In the genomic region with DNA sequence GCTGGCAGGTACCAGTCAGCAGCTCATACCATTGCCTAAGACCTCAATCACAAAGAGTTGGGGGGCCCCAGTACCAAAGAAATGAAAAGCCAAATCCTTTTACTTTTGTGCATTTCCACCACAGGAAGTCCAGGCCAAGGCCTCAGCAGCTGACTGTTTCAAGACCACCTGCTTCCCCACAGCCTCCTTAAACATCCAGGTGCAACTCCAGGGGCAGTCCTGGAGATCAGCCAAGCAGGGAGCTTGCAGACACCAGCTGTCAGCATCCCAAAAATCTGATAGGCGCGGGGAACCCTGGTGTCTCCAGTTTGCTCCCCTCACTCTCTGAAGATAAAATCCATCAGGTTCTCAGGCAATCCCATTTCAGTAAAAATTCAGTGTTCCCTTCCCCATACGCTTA, we compare ENCODE assay signal across 12 cellular contexts.
DNase-seq lines count a peak whose midpoint lies in the region; ATAC-seq, FAIRE-seq and TF ChIP-seq lines count a peak whose summit lies in the region.
"Had no signal": no experiment of that assay in that cellular context is flagged by ENCODE, and none has a peak within 500 bp of the region (broad histone marks: within the 10 kb centered on the region; RNA-seq: fewer than 3 reads in every experiment).

No MANE protein-coding gene starts in this region.

- TF ChIP-seq EP300 in HepG2 (IDR thresholded peaks at IDR 0.05; ENCODE audit: low read depth in 2 of 2, low read length in 2 of 2): no peak
- no peak for TF ChIP-seq EP300 in HepG2 (CRISPR knock-in tag; IDR thresholded peaks at IDR 0.05; ENCODE audit: borderline replicate concordance)

- no peaks in the 10 kb centered on the region for H3K27me3 Mint-ChIP-seq in WTC11 (ENCODE audit: low read depth)

- H3K9me3 Mint-ChIP-seq in WTC11: no peaks in the 10 kb centered on the region
- H3K9me3 Mint-ChIP-seq: mesothelial cell of epicardium had no signal

- H3K36me3 Mint-ChIP-seq in WTC11: no peaks in the 10 kb centered on the region
- H3K36me3 Mint-ChIP-seq: mesothelial cell of epicardium had no signal

- no peaks in the 10 kb centered on the region for H3K9me2 ChIP-seq in hepatocyte (replicated peaks; ENCODE audit: insufficient read depth)

- TF ChIP-seq CTCF in liver (IDR thresholded peaks at IDR 0.05; ENCODE audit: low read depth, low read length, missing input control): no peak
- TF ChIP-seq CTCF in HepG2 (CRISPR knock-in tag; IDR thresholded peaks at IDR 0.05): no peak
- TF ChIP-seq CTCF in WTC11 (IDR thresholded peaks at IDR 0.05): no peak
- TF ChIP-seq CTCF in hepatocyte (IDR thresholded peaks at IDR 0.05; ENCODE audit: poor library complexity): no peak

- H3K4me3 Mint-ChIP-seq in WTC11: no peak overlapping the region
- H3K4me3 Mint-ChIP-seq: mesothelial cell of epicardium had no signal

- CTCF ChIA-PET in HepG2 (lab: Yijun Ruan, JAX; ENCODE audit: low intra/inter-chr PET ratio, low total read pairs) (no interaction called here), WTC11 (lab: Charles Lee) (interaction anchor here (0.6 to 10.5 kb wide), 6 partner anchors 11 to 92 kb away, joined by 3 to 54 read pairs (median 3); no protein-coding TSS in a partner anchor)

- H3K4me1 Mint-ChIP-seq in WTC11: peaks cover 45% of the 10 kb centered on the region
- H3K4me1 Mint-ChIP-seq: mesothelial cell of epicardium had no signal

- H3K79me2 ChIP-seq in HepG2 (ENCODE audit: insufficient read depth, low read length) (no peaks in the 10 kb centered on the region), hepatocyte (no peaks in the 10 kb centered on the region)

- no peak for FAIRE-seq in HepG2 (lab: Jason Lieb, UNC)

- no peak overlapping the region for H2AFZ ChIP-seq in HepG2 (ENCODE audit: low read length)
- no peak overlapping the region for H2AFZ ChIP-seq in hepatocyte

- no peak overlapping the region for H3K4me2 ChIP-seq in HepG2 (ENCODE audit: low read depth, low read length)
- H3K4me2 ChIP-seq in hepatocyte: no peak overlapping the region

- intact Hi-C loops in HepG2 (cut with micrococcal nuclease; ENCODE audit: unreplicated experiment): no loop called here

- H3K4me3 ChIP-seq in liver (ENCODE audit: low read depth in 1 of 3, low read length in 3 of 3) (no peak overlapping the region), HepG2 (replicated peaks in 1 of 3; ENCODE audit: insufficient read depth in 1 of 3, low read depth in 2 of 3, low read length in 3 of 3) (no peak overlapping the region), hepatocyte (no peak overlapping the region)

- no TSS peak for BruUV-seq in HepG2 (replicated peaks; lab: Mats Ljungman, UMichigan)

- H3K36me3 ChIP-seq in liver (ENCODE audit: control insufficient read depth in 4 of 4, insufficient read depth in 3 of 4, low read depth in 1 of 4, low read length in 3 of 4) (no peaks in the 10 kb centered on the region), HepG2 (replicated peaks in 1 of 2; ENCODE audit: control insufficient read depth in 1 of 2, insufficient read depth in 2 of 2, low read length in 2 of 2) (no peaks in the 10 kb centered on the region), hepatocyte (replicated peaks; ENCODE audit: insufficient read depth, low read depth) (no peaks in the 10 kb centered on the region)

- in situ Hi-C loops in HepG2 (cut with HindIII; ENCODE audit: extremely low pct_ligation_motif_present, low pct_unique_long_range_greater_than_20kb): no loop called here

- DNase-seq in HepG2 (ENCODE audit: low spot score): no peak
- DNase-seq in NCI-H146 treated with DMSO at 0.1 percent for 48 hours (lab: John Stamatoyannopoulos, UW; ENCODE audit: unreplicated experiment): peak; percentile 64
- DNase-seq in WTC11 (ENCODE audit: low spot score): no peak
- no peak for DNase-seq in hepatocyte (ENCODE audit: low spot score)
- no peak for DNase-seq in stimulated activated CD4-positive, alpha-beta T cell treated with anti-CD3 and anti-CD28 coated beads, Interleukin-1b, Interleukin-23, amount 100 ng/mL, for 48 hours
- no peak for DNase-seq in foreskin melanocyte
- DNase-seq: activated CD4-positive, alpha-beta T cell treated with anti-CD3 and anti-CD28 coated beads for 1 hour; activated T-cell treated with anti-CD3 and anti-CD28 coated beads, Interleukin-2, amount 50 U/mL, for 48 hours had no signal

- no peak for TF ChIP-seq POLR2A in HepG2 (IDR thresholded peaks at IDR 0.05; ENCODE audit: insufficient read depth in 1 of 2, low read depth in 2 of 2, low read length in 2 of 2)

- H3K27ac Mint-ChIP-seq in WTC11: peak overlapping the region; percentile 60; the same call in 1 of the 2 replicates
- H3K27ac Mint-ChIP-seq: mesothelial cell of epicardium had no signal

- H3K27me3 ChIP-seq in liver (ENCODE audit: control insufficient read depth in 4 of 4, insufficient read depth in 4 of 4, low read length in 3 of 4) (no peaks in the 10 kb centered on the region), HepG2 (ENCODE audit: control insufficient read depth in 1 of 2, insufficient read depth in 2 of 2, low read length in 2 of 2) (no peaks in the 10 kb centered on the region), hepatocyte (no peaks in the 10 kb centered on the region)

- peaks cover 18 to 58% (median 51%) of the 10 kb centered on the region in 4 donors for H3K4me1 ChIP-seq in liver (ENCODE audit: control insufficient read depth in 4 of 4, insufficient read depth in 4 of 4, low read length in 3 of 4)
- no peaks in the 10 kb centered on the region for H3K4me1 ChIP-seq in HepG2 (ENCODE audit: insufficient read depth, low read length)
- peaks cover 4% of the 10 kb centered on the region for H3K4me1 ChIP-seq in hepatocyte (ENCODE audit: insufficient read depth)

- H3K9ac ChIP-seq in liver (ENCODE audit: low read depth in 1 of 2, low read length in 2 of 2) (no peak overlapping the region), HepG2 (ENCODE audit: insufficient read depth, low read depth, low read length) (no peak overlapping the region)

- POLR2A ChIA-PET in HepG2 (lab: Yijun Ruan, JAX) (no interaction called here), WTC11 (lab: Charles Lee) (no interaction called here)

- ATAC-seq in HepG2: no peak
- 0 out of 2 replicates have a peak, but pooled peaks have one; percentile 18 for ATAC-seq in WTC11
- ATAC-seq in GM21786 (IDR thresholded peaks at IDR 0.05; ENCODE audit: unreplicated experiment): no peak
- ATAC-seq: SK-N-SH treated with all-trans-retinoic acid at 6 μM for 48 hours had no signal

- no peaks in the 10 kb centered on the region for H3K9me3 ChIP-seq in liver (ENCODE audit: control insufficient read depth in 4 of 4, low read length in 3 of 4)
- H3K9me3 ChIP-seq in HepG2 (ENCODE audit: low read length): no peaks in the 10 kb centered on the region
- no peaks in the 10 kb centered on the region for H3K9me3 ChIP-seq in hepatocyte (ENCODE audit: low read depth)

- no peak for TF ChIP-seq RAD21 in liver (IDR thresholded peaks at IDR 0.05)
- TF ChIP-seq RAD21 in HepG2 (CRISPR knock-in tag; IDR thresholded peaks at IDR 0.05): no peak

- H4K20me1 ChIP-seq in HepG2 (ENCODE audit: insufficient read depth, low read length) (no peaks in the 10 kb centered on the region), hepatocyte (ENCODE audit: insufficient read depth, poor library complexity, severe bottlenecking) (no peaks in the 10 kb centered on the region)

- H3K27ac ChIP-seq in liver (ENCODE audit: low read depth in 1 of 2, low read length in 2 of 2) (peak overlapping the region; percentile 73 to 77), HepG2 (ENCODE audit: extremely low read length, insufficient read depth, low read length) (no peak overlapping the region), hepatocyte (no peak overlapping the region)

- WGBS in liver: 84% methylated on average over 3 of the region's 3 CpGs
- 88% methylated on average over 3 of the region's 3 CpGs for WGBS in HepG2 (ENCODE audit: low lambda C conversion rate)
- WGBS in hepatocyte (ENCODE audit: low lambda C conversion rate, missing lambda C conversion rate): 98% methylated on average over 3 of the region's 3 CpGs

TF ChIP-seq in liver, 16 proteins besides CTCF, POLR2A, EP300 and RAD21 (continues in another document):
- TF ChIP-seq RXRA (IDR thresholded peaks at IDR 0.05) (no peak), FOXA1 (IDR thresholded peaks at IDR 0.05) (no peak), GABPA (IDR thresholded peaks at IDR 0.05 in 1 of 2, conservative IDR thresholded peaks at IDR 0.05 in 1 of 2) (no peak), MAX (IDR thresholded peaks at IDR 0.05) (no peak), ATF3 (IDR thresholded peaks at IDR 0.05) (no peak), HNF4G (IDR thresholded peaks at IDR 0.05) (no peak)

TF ChIP-seq in HepG2, 621 proteins besides CTCF, POLR2A, EP300 and RAD21 (continues in another document):
- TF ChIP-seq ZNF615 (CRISPR knock-in tag; IDR thresholded peaks at IDR 0.05; ENCODE audit: borderline replicate concordance) (no peak), FOXA1 (IDR thresholded peaks at IDR 0.05) (no peak), FOXA1 (CRISPR knock-in tag; IDR thresholded peaks at IDR 0.05) (no peak), ADNP (CRISPR knock-in tag; IDR thresholded peaks at IDR 0.05) (no peak)

TF ChIP-seq in WTC11, 78 proteins besides CTCF, POLR2A, EP300 and RAD21:
- no peak for TF ChIP-seq ZNF671 (CRISPR knock-in tag; IDR thresholded peaks at IDR 0.05)
- TF ChIP-seq ZNF423 (CRISPR knock-in tag; IDR thresholded peaks at IDR 0.05): peak; percentile 72

Comparison
In these comparisons a context has a peak if more than half of its experiments do, and no peak if none do; other contexts are left out.
1. H3K27ac ChIP-seq: peak in liver (2 of 2); none in HepG2 (single experiment) and hepatocyte (single experiment).